In the genomic region with DNA sequence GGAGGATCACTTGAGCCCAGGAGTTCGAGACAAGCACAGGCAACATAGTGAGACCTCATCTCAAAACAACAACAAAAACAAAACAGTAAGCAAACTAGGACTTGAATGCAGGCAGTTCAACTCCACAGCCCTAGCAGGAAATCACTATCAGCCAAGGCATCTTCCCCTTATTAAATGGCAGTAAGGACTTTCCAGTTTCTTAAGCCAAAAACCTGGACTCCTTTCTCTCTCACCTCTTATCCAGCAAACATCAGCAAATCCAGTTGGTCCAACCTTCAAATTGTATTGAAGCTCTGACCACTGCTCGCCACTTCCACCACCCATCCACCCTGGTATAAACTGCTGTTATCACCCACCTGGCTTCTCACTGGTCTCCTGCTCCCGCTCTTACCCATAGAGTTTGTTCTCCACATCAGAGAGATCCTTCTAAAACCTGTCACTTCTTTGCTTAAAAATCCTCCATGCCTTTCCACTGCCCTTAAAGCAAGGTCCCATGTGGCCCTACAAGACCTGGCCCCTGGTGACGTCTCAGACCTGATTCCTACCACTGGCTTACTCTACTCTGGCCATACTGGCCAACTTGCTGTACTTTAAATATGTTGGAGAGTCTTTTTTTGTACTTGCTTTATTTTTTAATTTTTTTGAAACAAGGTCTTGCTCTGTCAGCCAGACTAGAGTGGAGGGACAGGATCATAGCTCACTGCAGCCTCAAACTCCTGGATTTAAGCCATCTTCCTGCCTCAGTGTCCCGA, we compare ENCODE assay signal across 11 cellular contexts. TPM values are rescaled to one million over a fixed set of nuclear protein-coding genes. Genes with fewer than 3 reads are reported as not detected.
DNase-seq lines count a peak whose midpoint lies in the region; ATAC-seq and TF ChIP-seq lines count a peak whose summit lies in the region.
"Had no signal": no experiment of that assay in that cellular context is flagged by ENCODE, and none has a peak within 500 bp of the region (broad histone marks: within the 10 kb centered on the region; RNA-seq: fewer than 3 reads in every experiment).

No MANE protein-coding gene starts in this region.

- 75 to 87% (median 84%) methylated on average over 5 of the region's 5 CpGs for WGBS in stomach, 5 donors

- H3K27me3 ChIP-seq in stomach (no peaks in the 10 kb centered on the region), H7 (ENCODE audit: control insufficient read depth, insufficient read depth, low read length) (no peaks in the 10 kb centered on the region)

- POLR2A ChIA-PET in activated CD8-positive, alpha-beta T cell treated with anti-CD3 and anti-CD28 coated beads for 36 hours (lab: Charles Lee), result interaction anchor here (1.0 to 2.0 kb wide), 4 partner anchors 9 to 21 kb away, joined by 3 to 5 read pairs (median 4); no protein-coding TSS in a partner anchor

- H3K9me3 Mint-ChIP-seq in T-helper 1 cell treated with Interleukin-12 subunit alpha and Interleukin-12 subunit beta and Interleukin-4 antibody, amounts not matched to agents 30 μg/mL and 1 μg/mL, for 36 hours, result no peaks in the 10 kb centered on the region
- H3K9me3 Mint-ChIP-seq in activated CD8-positive, alpha-beta T cell treated with anti-CD3 and anti-CD28 coated beads for 36 hours, result no peaks in the 10 kb centered on the region
- H3K9me3 Mint-ChIP-seq in immature natural killer cell, result no peaks in the 10 kb centered on the region

- H3K27ac Mint-ChIP-seq in T-helper 1 cell treated with Interleukin-12 subunit alpha and Interleukin-12 subunit beta and Interleukin-4 antibody, amounts not matched to agents 30 μg/mL and 1 μg/mL, for 36 hours, result peak overlapping the region; percentile 84
- H3K27ac Mint-ChIP-seq in activated CD8-positive, alpha-beta T cell treated with anti-CD3 and anti-CD28 coated beads for 36 hours, result peak overlapping the region; percentile 76
- peak overlapping the region; percentile 69 to 94 (median 87) for H3K27ac Mint-ChIP-seq in immature natural killer cell

- H3K27ac ChIP-seq in stomach, result peak overlapping the region in 4 of 5 donors; percentile 47 to 98 (median 74)

- H3K36me3 ChIP-seq in stomach (peaks cover 0 to 51% (median 37%) of the 10 kb centered on the region in 4 donors), H7 (replicated peaks; ENCODE audit: control insufficient read depth, insufficient read depth, low read length) (0 out of 2 replicates have a peak, but pooled peaks cover 1% of the 10 kb centered on the region)

- H3K4me3 Mint-ChIP-seq in T-helper 1 cell treated with Interleukin-12 subunit alpha and Interleukin-12 subunit beta and Interleukin-4 antibody, amounts not matched to agents 30 μg/mL and 1 μg/mL, for 36 hours, result peak overlapping the region; percentile 61
- H3K4me3 Mint-ChIP-seq in activated CD8-positive, alpha-beta T cell treated with anti-CD3 and anti-CD28 coated beads for 36 hours, result no peak overlapping the region
- H3K4me3 Mint-ChIP-seq in immature natural killer cell, result peak overlapping the region in 4 of 5 donors; percentile 7 to 38 (median 14)

- H3K4me3 ChIP-seq in stomach, result no peak overlapping the region
- H3K4me3 ChIP-seq in H7 (ENCODE audit: insufficient read depth, low read depth, low read length), result no peak overlapping the region

- H3K4me1 ChIP-seq in stomach, result peaks cover 50 to 90% (median 59%) of the 10 kb centered on the region in 4 donors

- ATAC-seq in activated CD8-positive, alpha-beta T cell treated with anti-CD3 and anti-CD28 coated beads for 36 hours, result no peak
- ATAC-seq in omental fat pad (ENCODE audit: low FRiP score), result no peak

- DNase-seq in T-helper 1 cell, result no peak
- DNase-seq in activated CD8-positive, alpha-beta T cell treated with anti-CD3 and anti-CD28 coated beads for 36 hours, result no peak
- DNase-seq in immature natural killer cell, result no peak
- no peak for DNase-seq in stomach
- no peak for DNase-seq in H7
- DNase-seq in omental fat pad (ENCODE audit: low spot score), result no peak
- no peak for DNase-seq in NCI-H510A treated with DMSO at 0.1 percent for 48 hours (lab: John Stamatoyannopoulos, UW)
- DNase-seq: 8988T, NCI-H1048, SHP77 had no signal

- no peak for TF ChIP-seq EP300 in stomach (IDR thresholded peaks at IDR 0.05)

- no peaks in the 10 kb centered on the region for H3K9me3 ChIP-seq in stomach

- peaks cover 66% of the 10 kb centered on the region for H3K4me1 Mint-ChIP-seq in T-helper 1 cell treated with Interleukin-12 subunit alpha and Interleukin-12 subunit beta and Interleukin-4 antibody, amounts not matched to agents 30 μg/mL and 1 μg/mL, for 36 hours (ENCODE audit: low read depth)
- peaks cover 76% of the 10 kb centered on the region for H3K4me1 Mint-ChIP-seq in activated CD8-positive, alpha-beta T cell treated with anti-CD3 and anti-CD28 coated beads for 36 hours (ENCODE audit: low read depth)
- peaks cover 88 to 92% of the 10 kb centered on the region in 2 donors for H3K4me1 Mint-ChIP-seq in immature natural killer cell

- no peak for TF ChIP-seq CTCF in activated CD8-positive, alpha-beta T cell treated with anti-CD3 and anti-CD28 coated beads for 36 hours (IDR thresholded peaks at IDR 0.05)
- TF ChIP-seq CTCF in stomach (IDR thresholded peaks at IDR 0.05) (no peak), omental fat pad (IDR thresholded peaks at IDR 0.05) (no peak)

- no peaks in the 10 kb centered on the region for H3K27me3 Mint-ChIP-seq in T-helper 1 cell treated with Interleukin-12 subunit alpha and Interleukin-12 subunit beta and Interleukin-4 antibody, amounts not matched to agents 30 μg/mL and 1 μg/mL, for 36 hours (ENCODE audit: low read depth)
- H3K27me3 Mint-ChIP-seq in activated CD8-positive, alpha-beta T cell treated with anti-CD3 and anti-CD28 coated beads for 36 hours, result no peaks in the 10 kb centered on the region
- no peaks in the 10 kb centered on the region for H3K27me3 Mint-ChIP-seq in immature natural killer cell (ENCODE audit: low read depth in 3 of 3)

- peaks cover 45% of the 10 kb centered on the region for H3K36me3 Mint-ChIP-seq in T-helper 1 cell treated with Interleukin-12 subunit alpha and Interleukin-12 subunit beta and Interleukin-4 antibody, amounts not matched to agents 30 μg/mL and 1 μg/mL, for 36 hours (ENCODE audit: low read depth)
- peaks cover 71% of the 10 kb centered on the region for H3K36me3 Mint-ChIP-seq in activated CD8-positive, alpha-beta T cell treated with anti-CD3 and anti-CD28 coated beads for 36 hours (ENCODE audit: low read depth)
- H3K36me3 Mint-ChIP-seq in immature natural killer cell, result peaks cover 0 to 14% (median 6%) of the 10 kb centered on the region in 3 donors

- intact Hi-C loops in activated CD8-positive, alpha-beta T cell treated with anti-CD3 and anti-CD28 coated beads for 36 hours (cut with micrococcal nuclease), result no loop called here
- intact Hi-C loops in stomach (cut with DNase I; ENCODE audit: low total_unique reads), result no loop called here

- TF ChIP-seq POLR2A in stomach (IDR thresholded peaks at IDR 0.05), result no peak

- CTCF ChIA-PET in activated CD8-positive, alpha-beta T cell treated with anti-CD3 and anti-CD28 coated beads for 36 hours (lab: Charles Lee), result interaction anchor here (1.0 to 1.2 kb wide), 3 partner anchors 23 to 33 kb away, joined by 3 to 5 read pairs (median 3); no protein-coding TSS in a partner anchor

RNA-seq across cellular contexts. Expression of a gene that starts 27.6 kb away (rescaled TPM):
- 100 to 1,000 TPM; 182 TPM for total RNA-seq in activated CD8-positive, alpha-beta T cell treated with anti-CD3 and anti-CD28 coated beads for 36 hours
- 10 to 100 TPM; 30.9 to 60.4 (median 39.3) TPM for polyA plus RNA-seq in immature natural killer cell
- total RNA-seq in stomach, result 100 to 1,000 TPM in 2 of 5 donors, 10 to 100 TPM in 3; 61.7 to 210 (median 68.7) TPM
- polyA plus RNA-seq in stomach, result 10 to 100 TPM; 47.1 to 88.2 (median 73.0) TPM
- total RNA-seq in H7 (2014; rRNA removed; shearing (Covaris generic)), result 38.5 and 53.6 TPM in 2 replicates
- total RNA-seq in omental fat pad, result 100 to 1,000 TPM in 2 of 4 donors, 10 to 100 TPM in 2; 65.0 to 140 (median 112) TPM

RNA-seq across cellular contexts. Expression of a gene that starts 44.1 kb away (rescaled TPM):
- 100 to 1,000 TPM; 112 to 113 TPM for total RNA-seq in activated CD8-positive, alpha-beta T cell treated with anti-CD3 and anti-CD28 coated beads for 36 hours
- polyA plus RNA-seq in immature natural killer cell (1 to 10 TPM; 1.2 to 3.0 (median 1.8) TPM), stomach (1 to 10 TPM; 1.7 to 7.1 (median 3.3) TPM)
- total RNA-seq in stomach (10 to 100 TPM in 1 of 5 donors, 1 to 10 TPM in 4; 5.3 to 11.4 (median 7.6) TPM), omental fat pad (1 to 10 TPM in 2 of 4 donors, under 1 TPM in 2; 0.82 to 4.8 (median 0.97) TPM)
- 119 and 157 TPM in 2 replicates for total RNA-seq in H7 (2014; rRNA removed; shearing (Covaris generic))

RNA-seq across cellular contexts. Expression of a gene that starts 57.3 kb away (rescaled TPM):
- not detected for total RNA-seq in activated CD8-positive, alpha-beta T cell treated with anti-CD3 and anti-CD28 coated beads for 36 hours
- polyA plus RNA-seq in immature natural killer cell, result not detected
- 1 to 10 TPM in 2 of 5 donors, not detected in 3; 1.8 to 4.2 TPM for total RNA-seq in stomach
- polyA plus RNA-seq in stomach, result 1 to 10 TPM; 1.8 to 6.7 (median 4.8) TPM
- total RNA-seq in H7 (2014; rRNA removed; shearing (Covaris generic)), result 0.21 TPM in 1 of 2 replicates, not detected in the other
- 10 to 100 TPM in 1 of 4 donors, 1 to 10 TPM in 2, not detected in 1; 1.0 to 17.0 (median 1.8) TPM for total RNA-seq in omental fat pad
